ENCODE assay signal across 1 cellular context in genomic region chr20:51738261-51738660, GRCh38. TPM values are rescaled to one million over a fixed set of nuclear protein-coding genes. Genes with fewer than 3 reads are reported as not detected.
"Had no signal": no experiment of that assay in that cellular context is flagged by ENCODE, and none has a peak within 500 bp of the region (broad histone marks: within the 10 kb centered on the region; RNA-seq: fewer than 3 reads in every experiment).

No MANE protein-coding gene starts in this region.

RNA-seq across cellular contexts. Expression of gene ATP9A, which starts 29.9 kb away (rescaled TPM):
- polyA plus RNA-seq: naive thymus-derived CD4-positive, alpha-beta T cell had no signal
